Comparison of ENCODE assay signal across 9 cellular contexts in the genomic region with DNA sequence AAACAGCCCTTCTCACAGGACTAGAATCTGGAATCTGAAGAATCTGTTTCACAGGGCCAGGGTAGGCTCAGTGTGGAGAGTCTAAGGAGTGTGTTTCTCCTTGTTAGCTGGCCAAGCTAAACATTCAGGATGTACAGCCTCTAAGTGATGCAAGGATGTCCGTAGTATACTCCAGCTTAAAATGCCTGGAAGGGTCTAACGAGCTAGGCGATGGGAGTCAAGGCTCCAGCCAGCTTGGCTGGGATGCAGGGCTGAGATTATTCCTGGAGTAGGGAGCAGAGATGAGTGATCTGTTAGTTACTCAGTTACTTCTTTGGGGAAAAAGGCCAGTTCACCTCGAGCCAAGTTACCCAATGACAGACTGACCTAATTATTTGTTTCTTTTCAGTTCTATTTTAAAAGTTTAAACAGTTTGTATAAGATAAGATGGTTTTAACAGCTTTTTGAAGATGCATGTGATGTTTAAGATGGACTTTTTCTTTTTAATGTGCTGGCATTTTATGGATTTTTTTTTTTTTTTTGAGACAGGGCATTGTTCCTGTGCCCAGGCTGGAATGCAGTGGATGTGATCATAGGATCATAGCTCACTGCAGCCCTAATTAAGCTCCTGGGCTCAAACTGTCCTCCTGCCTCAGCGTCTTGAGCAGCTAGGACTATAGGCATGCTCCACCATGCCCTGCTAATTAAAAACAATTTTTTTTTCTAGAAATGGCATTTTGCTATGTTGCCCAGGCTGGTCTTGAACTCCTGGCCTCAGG. TPM values are rescaled to one million over a fixed set of nuclear protein-coding genes. Genes with fewer than 3 reads are reported as not detected.
DNase-seq lines count a peak whose midpoint lies in the region; ATAC-seq and TF ChIP-seq lines count a peak whose summit lies in the region.
"Had no signal": no experiment of that assay in that cellular context is flagged by ENCODE, and none has a peak within 500 bp of the region (broad histone marks: within the 10 kb centered on the region; RNA-seq: fewer than 3 reads in every experiment).

No MANE protein-coding gene starts in this region.

- intact Hi-C loops in mucosa of descending colon (cut with DNase I, micrococcal nuclease): no loop called here

- H3K9me3 Mint-ChIP-seq in activated CD4-positive, alpha-beta T cell treated with anti-CD3 and anti-CD28 coated beads, Interleukin-2, amount 10 ng/mL, durations not matched to agents 7 days and 5 days: no peaks in the 10 kb centered on the region

- H3K9me3 ChIP-seq in MG63 (no peaks in the 10 kb centered on the region), mucosa of descending colon (no peaks in the 10 kb centered on the region)

- H3K27me3 ChIP-seq in MG63: no peaks in the 10 kb centered on the region

- H3K4me3 Mint-ChIP-seq in activated CD4-positive, alpha-beta T cell treated with anti-CD3 and anti-CD28 coated beads, Interleukin-2, amount 10 ng/mL, durations not matched to agents 7 days and 5 days: no peak overlapping the region

- DNase-seq in MG63 (peak; percentile 93), mucosa of descending colon (no peak), occipital lobe (lab: John Stamatoyannopoulos, UW) (no peak)
- DNase-seq in activated CD4-positive, alpha-beta T cell treated with anti-CD3 and anti-CD28 coated beads, Interleukin-2, amount 10 ng/mL, durations not matched to agents 7 days and 5 days: no peak

- peak overlapping the region; percentile 22; the same call in 1 of the 2 replicates for H3K27ac ChIP-seq in 22Rv1

- no peak overlapping the region for H3K27ac Mint-ChIP-seq in activated CD4-positive, alpha-beta T cell treated with anti-CD3 and anti-CD28 coated beads, Interleukin-2, amount 10 ng/mL, durations not matched to agents 7 days and 5 days
- H3K27ac Mint-ChIP-seq: CD14-positive monocyte had no signal

- H3K36me3 ChIP-seq in MG63 (no peaks in the 10 kb centered on the region), mucosa of descending colon (ENCODE audit: low read depth) (no peaks in the 10 kb centered on the region)

- peaks cover 10% of the 10 kb centered on the region for H3K36me3 Mint-ChIP-seq in activated CD4-positive, alpha-beta T cell treated with anti-CD3 and anti-CD28 coated beads, Interleukin-2, amount 10 ng/mL, durations not matched to agents 7 days and 5 days (ENCODE audit: low read depth)

- H3K4me3 ChIP-seq in MG63 (no peak overlapping the region), mucosa of descending colon (no peak overlapping the region)

- no peak for TF ChIP-seq CTCF in 22Rv1 (IDR thresholded peaks at IDR 0.05)
- TF ChIP-seq CTCF in mucosa of descending colon (IDR thresholded peaks at IDR 0.05): no peak

- no peaks in the 10 kb centered on the region for H3K27me3 Mint-ChIP-seq in activated CD4-positive, alpha-beta T cell treated with anti-CD3 and anti-CD28 coated beads, Interleukin-2, amount 10 ng/mL, durations not matched to agents 7 days and 5 days

- ATAC-seq in esophagus mucosa (peak; percentile 42), mucosa of descending colon (peak; percentile 42), GM21515 (IDR thresholded peaks at IDR 0.05; ENCODE audit: unreplicated experiment) (no peak), HG03354 (IDR thresholded peaks at IDR 0.05; ENCODE audit: poor library complexity, severe bottlenecking, unreplicated experiment) (no peak)

- CTCF ChIA-PET in activated CD4-positive, alpha-beta T cell treated with anti-CD3 and anti-CD28 coated beads, Interleukin-2, amount 10 ng/mL, durations not matched to agents 7 days and 5 days (lab: Charles Lee): interaction anchor here (0.5 to 1.5 kb wide), 6 partner anchors 10 to 340 kb away, joined by 3 read pairs; partner anchors contain the start of gene SYNE2

- POLR2A ChIA-PET in activated CD4-positive, alpha-beta T cell treated with anti-CD3 and anti-CD28 coated beads, Interleukin-2, amount 10 ng/mL, durations not matched to agents 7 days and 5 days (lab: Charles Lee): no interaction called here

- H3K4me1 Mint-ChIP-seq in activated CD4-positive, alpha-beta T cell treated with anti-CD3 and anti-CD28 coated beads, Interleukin-2, amount 10 ng/mL, durations not matched to agents 7 days and 5 days: peaks cover 13% of the 10 kb centered on the region
- H3K4me1 Mint-ChIP-seq: CD14-positive monocyte had no signal

- peaks cover 35% of the 10 kb centered on the region for H3K4me1 ChIP-seq in mucosa of descending colon (ENCODE audit: low read depth)

RNA-seq across cellular contexts. Expression of gene SYNE2, which starts 41.1 kb away (rescaled TPM):
- total RNA-seq in MG63 (2014; rRNA removed; shearing (Covaris generic); ENCODE audit: low replicate concordance): 2.6 and 8.2 TPM in 2 replicates
- total RNA-seq in esophagus mucosa (99.8 TPM), mucosa of descending colon (100 to 1,000 TPM; 104 to 215 (median 174) TPM), occipital lobe (94.8 TPM)
- 100 to 1,000 TPM; 192 to 218 TPM for total RNA-seq in activated CD4-positive, alpha-beta T cell treated with anti-CD3 and anti-CD28 coated beads, Interleukin-2, amount 10 ng/mL, durations not matched to agents 7 days and 5 days

Comparison
In these comparisons a context has a peak if more than half of its experiments do, and no peak if none do; other contexts are left out.
1. ATAC-seq: peak in esophagus mucosa (single experiment) and mucosa of descending colon (single experiment); none in GM21515 (single experiment) and HG03354 (single experiment).
2. RNA of gene SYNE2, which starts 41.1 kb away (total RNA-seq): 192 to 218 TPM in activated CD4-positive, alpha-beta T cell treated with anti-CD3 and anti-CD28 coated beads, Interleukin-2, amount 10 ng/mL, durations not matched to agents 7 days and 5 days, 104 to 215 TPM in mucosa of descending colon, 99.8 TPM in esophagus mucosa (single experiment) and 94.8 TPM in occipital lobe (single experiment); 2.6 to 8.2 TPM in MG63; every median in the first group is over 10 times any median in the second.